ENCODE assay signal across 2 cellular contexts in the genomic region with DNA sequence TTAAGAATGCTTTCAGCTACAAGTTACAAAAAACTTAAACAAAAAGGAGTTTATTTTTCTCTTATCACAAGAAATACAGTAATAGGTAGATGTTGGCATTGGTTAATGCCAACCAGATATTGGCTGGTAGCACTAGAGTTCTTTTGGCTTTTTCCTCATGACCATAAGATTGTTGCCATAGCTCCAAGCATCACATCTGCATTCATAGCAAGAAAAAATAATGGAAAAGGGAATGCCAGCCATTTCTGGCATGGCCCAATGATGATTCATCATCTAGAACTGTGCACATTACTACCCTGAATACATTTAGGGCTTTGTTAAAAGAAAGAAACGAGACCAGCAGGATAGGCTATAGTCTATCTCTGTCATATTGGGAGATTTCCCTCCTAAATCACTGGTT.
TF ChIP-seq lines count a peak whose summit lies in the region.

No MANE protein-coding gene starts in this region.

TF ChIP-seq in HEK293, 187 proteins besides CTCF, POLR2A, EP300 and RAD21 (continued from another document):
- TF ChIP-seq TRIM28 (IDR thresholded peaks at IDR 0.05; ENCODE audit: borderline replicate concordance, low read length) (0 out of 2 replicates have a peak, but pooled peaks have one; percentile 34), ZNF555 (tag by site-specific recombination; conservative IDR thresholded peaks at IDR 0.05) (no peak), ZBTB20 (tag by site-specific recombination; IDR thresholded peaks at IDR 0.05) (no peak), ZNF639 (tag by site-specific recombination; IDR thresholded peaks at IDR 0.05) (no peak), ZNF274 (IDR thresholded peaks at IDR 0.05; ENCODE audit: low read length) (no peak), ZNF274 (tag by site-specific recombination; IDR thresholded peaks at IDR 0.05; ENCODE audit: borderline replicate concordance) (no peak), WT1 (tag by site-specific recombination; IDR thresholded peaks at IDR 0.05) (no peak), MEIS1 (CRISPR knock-in tag; IDR thresholded peaks at IDR 0.05; ENCODE audit: borderline replicate concordance) (no peak), HOXD13 (CRISPR knock-in tag; IDR thresholded peaks at IDR 0.05; ENCODE audit: borderline replicate concordance) (no peak), ZNF214 (tag by site-specific recombination; IDR thresholded peaks at IDR 0.05; ENCODE audit: borderline replicate concordance) (no peak), ZSCAN30 (tag by site-specific recombination; IDR thresholded peaks at IDR 0.05) (no peak), ZXDB (tag by site-specific recombination; IDR thresholded peaks at IDR 0.05) (no peak), ZNF580 (tag by site-specific recombination; IDR thresholded peaks at IDR 0.05) (peak; percentile 70; the same call in 1 of the 2 replicates), SETDB1 (IDR thresholded peaks at IDR 0.05; ENCODE audit: insufficient read length, low read length) (peak; percentile 42), ZNF558 (tag by site-specific recombination; IDR thresholded peaks at IDR 0.05) (no peak)
- TF ChIP-seq, protein P1, sequence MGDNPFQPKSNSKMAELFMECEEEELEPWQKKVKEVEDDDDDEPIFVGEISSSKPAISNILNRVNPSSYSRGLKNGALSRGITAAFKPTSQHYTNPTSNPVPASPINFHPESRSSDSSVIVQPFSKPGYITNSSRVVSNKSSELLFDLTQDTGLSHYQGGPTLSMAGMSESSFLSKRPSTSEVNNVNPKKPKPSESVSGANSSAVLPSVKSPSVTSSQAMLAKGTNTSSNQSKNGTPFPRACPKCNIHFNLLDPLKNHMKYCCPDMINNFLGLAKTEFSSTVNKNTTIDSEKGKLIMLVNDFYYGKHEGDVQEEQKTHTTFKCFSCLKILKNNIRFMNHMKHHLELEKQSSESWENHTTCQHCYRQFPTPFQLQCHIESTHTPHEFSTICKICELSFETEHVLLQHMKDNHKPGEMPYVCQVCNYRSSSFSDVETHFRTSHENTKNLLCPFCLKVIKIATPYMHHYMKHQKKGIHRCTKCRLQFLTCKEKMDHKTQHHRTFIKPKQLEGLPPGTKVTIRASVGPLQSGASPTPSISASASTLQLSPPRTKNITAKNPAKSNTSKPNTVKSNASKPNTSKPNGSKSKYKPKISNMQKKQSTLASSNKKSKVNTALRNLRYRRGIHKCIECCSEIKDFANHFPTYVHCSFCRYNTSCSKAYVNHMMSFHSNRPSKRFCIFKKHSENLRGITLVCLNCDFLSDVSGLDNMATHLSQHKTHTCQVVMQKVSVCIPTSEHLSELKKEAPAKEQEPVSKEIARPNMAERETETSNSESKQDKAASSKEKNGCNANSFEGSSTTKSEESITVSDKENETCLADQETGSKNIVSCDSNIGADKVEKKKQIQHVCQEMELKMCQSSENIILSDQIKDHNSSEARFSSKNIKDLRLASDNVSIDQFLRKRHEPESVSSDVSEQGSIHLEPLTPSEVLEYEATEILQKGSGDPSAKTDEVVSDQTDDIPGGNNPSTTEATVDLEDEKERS (tag by site-specific recombination; IDR thresholded peaks at IDR 0.05) = peak; percentile 77; the same call in 1 of the 2 replicates

TF ChIP-seq in K562, 482 proteins besides CTCF, POLR2A, EP300 and RAD21:
- TF ChIP-seq HMG20B (CRISPR knock-in tag; IDR thresholded peaks at IDR 0.05) = no peak
- 0 out of 2 replicates have a peak, but pooled peaks have one; percentile 44 for TF ChIP-seq BCOR (IDR thresholded peaks at IDR 0.05)
- TF ChIP-seq ZNF695 (CRISPR knock-in tag; IDR thresholded peaks at IDR 0.05) = no peak
- TF ChIP-seq SMARCA5 (IDR thresholded peaks at IDR 0.05) = peak; percentile 33; the same call in 1 of the 2 replicates
- TF ChIP-seq PML (IDR thresholded peaks at IDR 0.05; ENCODE audit: low read length) = no peak
- no peak for TF ChIP-seq DNMT1 (IDR thresholded peaks at IDR 0.05)
- peak; percentile 93 for TF ChIP-seq RBM25 (IDR thresholded peaks at IDR 0.05; ENCODE audit: low read depth, low read length, severe bottlenecking)
- TF ChIP-seq ZNF584 (CRISPR knock-in tag; IDR thresholded peaks at IDR 0.05; ENCODE audit: low read depth) = no peak
